Comparison of ENCODE assay signal across 10 cellular contexts in genomic region chr12:16880864-16881285, GRCh38.
DNase-seq lines count a peak whose midpoint lies in the region; ATAC-seq and TF ChIP-seq lines count a peak whose summit lies in the region.
"Had no signal": no experiment of that assay in that cellular context is flagged by ENCODE, and none has a peak within 500 bp of the region (broad histone marks: within the 10 kb centered on the region; RNA-seq: fewer than 3 reads in every experiment).

No MANE protein-coding gene starts in this region.

- no peak for TF ChIP-seq POLR2A in esophagus muscularis mucosa (IDR thresholded peaks at IDR 0.05; ENCODE audit: low read depth)

- no peak overlapping the region for H3K4me3 Mint-ChIP-seq in activated CD4-positive, alpha-beta memory T cell treated with anti-CD3 and anti-CD28 coated beads for 36 hours
- no peak overlapping the region for H3K4me3 Mint-ChIP-seq in activated T-helper 2 cell treated with anti-CD3 and anti-CD28 coated beads, Interferon-gamma antibody, Interleukin-2, Interleukin-4, amounts not matched to agents 10 μg/mL and 5 μg/mL and 100 μg/mL, durations not matched to agents 14 hours and 24 hours and 36 hours (ENCODE audit: low read depth)

- no peaks in the 10 kb centered on the region for H3K27me3 ChIP-seq in esophagus muscularis mucosa
- H3K27me3 ChIP-seq: sigmoid colon had no signal

- peak; percentile 85 for DNase-seq in NCI-H1092 (lab: John Stamatoyannopoulos, UW)
- peak; percentile 66 to 85 for DNase-seq in NCI-H524 (lab: John Stamatoyannopoulos, UW)
- DNase-seq in esophagus muscularis mucosa (ENCODE audit: extremely low spot score): no peak
- peak; percentile 53 for DNase-seq in retina
- no peak for DNase-seq in activated CD4-positive, alpha-beta memory T cell treated with anti-CD3 and anti-CD28 coated beads for 36 hours
- DNase-seq in stimulated activated CD4-positive, alpha-beta T cell treated with anti-CD3 and anti-CD28 coated beads, Interleukin-4, amount 100 ng/mL, for 4 hours: no peak
- no peak for DNase-seq in activated T-helper 2 cell treated with anti-CD3 and anti-CD28 coated beads, Interferon-gamma antibody, Interleukin-2, Interleukin-4, amounts not matched to agents 10 μg/mL and 5 μg/mL and 100 μg/mL, durations not matched to agents 14 hours and 24 hours and 36 hours (ENCODE audit: low spot score)
- DNase-seq: activated T-cell treated with anti-CD3 and anti-CD28 coated beads, Interleukin-2, amount 50 U/mL, for 48 hours; sigmoid colon had no signal

- H3K27me3 Mint-ChIP-seq in activated CD4-positive, alpha-beta memory T cell treated with anti-CD3 and anti-CD28 coated beads for 36 hours: no peaks in the 10 kb centered on the region
- H3K27me3 Mint-ChIP-seq in activated T-helper 2 cell treated with anti-CD3 and anti-CD28 coated beads, Interferon-gamma antibody, Interleukin-2, Interleukin-4, amounts not matched to agents 10 μg/mL and 5 μg/mL and 100 μg/mL, durations not matched to agents 14 hours and 24 hours and 36 hours (ENCODE audit: low read depth): no peaks in the 10 kb centered on the region

- CTCF ChIA-PET in activated CD4-positive, alpha-beta memory T cell treated with anti-CD3 and anti-CD28 coated beads for 36 hours (lab: Charles Lee): no interaction called here

- 40% methylated on average over 10 of the region's 10 CpGs for WGBS in esophagus muscularis mucosa

- no peak for TF ChIP-seq CTCF in esophagus muscularis mucosa (IDR thresholded peaks at IDR 0.05)

- no peaks in the 10 kb centered on the region for H3K36me3 Mint-ChIP-seq in activated CD4-positive, alpha-beta memory T cell treated with anti-CD3 and anti-CD28 coated beads for 36 hours
- H3K36me3 Mint-ChIP-seq in activated T-helper 2 cell treated with anti-CD3 and anti-CD28 coated beads, Interferon-gamma antibody, Interleukin-2, Interleukin-4, amounts not matched to agents 10 μg/mL and 5 μg/mL and 100 μg/mL, durations not matched to agents 14 hours and 24 hours and 36 hours (ENCODE audit: low read depth): no peaks in the 10 kb centered on the region

- H3K9me3 ChIP-seq in esophagus muscularis mucosa: no peaks in the 10 kb centered on the region
- H3K9me3 ChIP-seq: sigmoid colon had no signal

- no peak overlapping the region for H3K27ac Mint-ChIP-seq in activated CD4-positive, alpha-beta memory T cell treated with anti-CD3 and anti-CD28 coated beads for 36 hours
- no peak overlapping the region for H3K27ac Mint-ChIP-seq in activated T-helper 2 cell treated with anti-CD3 and anti-CD28 coated beads, Interferon-gamma antibody, Interleukin-2, Interleukin-4, amounts not matched to agents 10 μg/mL and 5 μg/mL and 100 μg/mL, durations not matched to agents 14 hours and 24 hours and 36 hours

- H3K36me3 ChIP-seq in esophagus muscularis mucosa: no peaks in the 10 kb centered on the region
- H3K36me3 ChIP-seq: sigmoid colon had no signal

- no peak for ATAC-seq in HG02970 (IDR thresholded peaks at IDR 0.05; ENCODE audit: low FRiP score, unreplicated experiment)

- POLR2A ChIA-PET in activated CD4-positive, alpha-beta memory T cell treated with anti-CD3 and anti-CD28 coated beads for 36 hours (lab: Charles Lee): no interaction called here

- peak overlapping the region; percentile 2 to 33 (median 8) for H3K4me3 ChIP-seq in esophagus muscularis mucosa
- H3K4me3 ChIP-seq: sigmoid colon had no signal

- peaks cover 4% of the 10 kb centered on the region for H3K9me3 Mint-ChIP-seq in activated CD4-positive, alpha-beta memory T cell treated with anti-CD3 and anti-CD28 coated beads for 36 hours
- peaks cover 12% of the 10 kb centered on the region for H3K9me3 Mint-ChIP-seq in activated T-helper 2 cell treated with anti-CD3 and anti-CD28 coated beads, Interferon-gamma antibody, Interleukin-2, Interleukin-4, amounts not matched to agents 10 μg/mL and 5 μg/mL and 100 μg/mL, durations not matched to agents 14 hours and 24 hours and 36 hours

- H3K4me1 ChIP-seq in esophagus muscularis mucosa: peaks cover 0 to 5% (median 0%) of the 10 kb centered on the region in 4 donors
- H3K4me1 ChIP-seq: sigmoid colon had no signal

- no peaks in the 10 kb centered on the region for H3K4me1 Mint-ChIP-seq in activated CD4-positive, alpha-beta memory T cell treated with anti-CD3 and anti-CD28 coated beads for 36 hours (ENCODE audit: low read depth)
- H3K4me1 Mint-ChIP-seq in activated T-helper 2 cell treated with anti-CD3 and anti-CD28 coated beads, Interferon-gamma antibody, Interleukin-2, Interleukin-4, amounts not matched to agents 10 μg/mL and 5 μg/mL and 100 μg/mL, durations not matched to agents 14 hours and 24 hours and 36 hours (ENCODE audit: low read depth): no peaks in the 10 kb centered on the region

- intact Hi-C loops in esophagus muscularis mucosa (cut with DNase I): no loop called here
- intact Hi-C loops in activated CD4-positive, alpha-beta memory T cell treated with anti-CD3 and anti-CD28 coated beads for 36 hours (cut with micrococcal nuclease): no loop called here
- intact Hi-C loops in activated T-helper 2 cell treated with anti-CD3 and anti-CD28 coated beads, Interferon-gamma antibody, Interleukin-2, Interleukin-4, amounts not matched to agents 10 μg/mL and 5 μg/mL and 100 μg/mL, durations not matched to agents 14 hours and 24 hours and 36 hours (cut with micrococcal nuclease): no loop called here

- TF ChIP-seq EP300 in esophagus muscularis mucosa (IDR thresholded peaks at IDR 0.05): no peak

- no peak overlapping the region for H3K27ac ChIP-seq in esophagus muscularis mucosa (replicated peaks in 1 of 4)
- H3K27ac ChIP-seq: sigmoid colon had no signal

Comparison
In these comparisons a context has a peak if more than half of its experiments do, and no peak if none do; other contexts are left out.
1. DNase-seq: peak in NCI-H1092 (single experiment), NCI-H524 (2 of 2) and retina (single experiment); none in esophagus muscularis mucosa (single experiment), activated CD4-positive, alpha-beta memory T cell treated with anti-CD3 and anti-CD28 coated beads for 36 hours (single experiment), stimulated activated CD4-positive, alpha-beta T cell treated with anti-CD3 and anti-CD28 coated beads, Interleukin-4, amount 100 ng/mL, for 4 hours (0 of 2) and activated T-helper 2 cell treated with anti-CD3 and anti-CD28 coated beads, Interferon-gamma antibody, Interleukin-2, Interleukin-4, amounts not matched to agents 10 μg/mL and 5 μg/mL and 100 μg/mL, durations not matched to agents 14 hours and 24 hours and 36 hours (single experiment).